ENCODE assay signal across 15 cellular contexts in genomic region chr14:97723834-97724770, GRCh38.
DNase-seq lines count a peak whose midpoint lies in the region; ATAC-seq and TF ChIP-seq lines count a peak whose summit lies in the region.
"Had no signal": no experiment of that assay in that cellular context is flagged by ENCODE, and none has a peak within 500 bp of the region (broad histone marks: within the 10 kb centered on the region; RNA-seq: fewer than 3 reads in every experiment).

No MANE protein-coding gene starts in this region.

- H3K9me3 Mint-ChIP-seq in activated naive CD4-positive, alpha-beta T cell treated with anti-CD3 and anti-CD28 coated beads, Interleukin-2, amount 50 U/mL, for 24 hours = no peaks in the 10 kb centered on the region
- peaks cover 2% of the 10 kb centered on the region for H3K9me3 Mint-ChIP-seq in neural progenitor cell

- no peaks in the 10 kb centered on the region for H4K20me1 ChIP-seq in neural progenitor cell (ENCODE audit: low read depth)

- H3K4me3 Mint-ChIP-seq in activated naive CD4-positive, alpha-beta T cell treated with anti-CD3 and anti-CD28 coated beads, Interleukin-2, amount 50 U/mL, for 24 hours = peak overlapping the region; percentile 93
- no peak overlapping the region for H3K4me3 Mint-ChIP-seq in neural progenitor cell
- H3K4me3 Mint-ChIP-seq: nephron had no signal

- no peaks in the 10 kb centered on the region for H3K79me2 ChIP-seq in neural progenitor cell (ENCODE audit: low read depth)

- H3K27ac ChIP-seq in Peyer's patch (peak overlapping the region; percentile 38 to 63 (median 48)), neural progenitor cell (no peak overlapping the region), caudate nucleus (ENCODE audit: low read depth, low read length) (no peak overlapping the region)
- H3K27ac ChIP-seq: dorsolateral prefrontal cortex had no signal

- H3F3A ChIP-seq in neural progenitor cell (ENCODE audit: low read depth) = no peaks in the 10 kb centered on the region

- TF ChIP-seq POLR2A in Peyer's patch (IDR thresholded peaks at IDR 0.05) = no peak

- H3K4me2 ChIP-seq in neural progenitor cell = no peak overlapping the region

- no peaks in the 10 kb centered on the region for H3K27me3 Mint-ChIP-seq in activated naive CD4-positive, alpha-beta T cell treated with anti-CD3 and anti-CD28 coated beads, Interleukin-2, amount 50 U/mL, for 24 hours
- H3K27me3 Mint-ChIP-seq in neural progenitor cell (ENCODE audit: insufficient read depth, low read depth) = no peaks in the 10 kb centered on the region

- no peaks in the 10 kb centered on the region for H3K27me3 ChIP-seq in Peyer's patch
- H3K27me3 ChIP-seq in neural progenitor cell = no peaks in the 10 kb centered on the region

- ATAC-seq in GM18868 (IDR thresholded peaks at IDR 0.05; ENCODE audit: unreplicated experiment) = no peak

- TF ChIP-seq CTCF in Peyer's patch (IDR thresholded peaks at IDR 0.05) (no peak), neural progenitor cell (IDR thresholded peaks at IDR 0.05) (no peak)

- DNase-seq in Daoy (ENCODE audit: low read depth) = peak; percentile 19
- no peak for DNase-seq in Peyer's patch
- no peak for DNase-seq in neural progenitor cell (ENCODE audit: low spot score)
- DNase-seq in caudate nucleus (lab: John Stamatoyannopoulos, UW) = no peak
- no peak for DNase-seq in NK-92 treated with Interleukin-12 subunit alpha and Interleukin-12 subunit beta, amount 100 ng/mL, for 24 hours (lab: John Stamatoyannopoulos, UW)
- no peak for DNase-seq in CD1c-positive myeloid dendritic cell (ENCODE audit: extremely low spot score)
- DNase-seq: DMS 273 treated with DMSO at 0.1 percent for 48 hours, dorsolateral prefrontal cortex, Karpas-422, kidney glomerular epithelial cell, NCI-H2029 treated with DMSO at 0.1 percent for 48 hours, T-helper 9 cell had no signal

- peak overlapping the region; percentile 76 for H2AFZ ChIP-seq in neural progenitor cell (replicated peaks)

- H3K36me3 ChIP-seq in Peyer's patch (no peaks in the 10 kb centered on the region), neural progenitor cell (no peaks in the 10 kb centered on the region)

- H3K27ac Mint-ChIP-seq in activated naive CD4-positive, alpha-beta T cell treated with anti-CD3 and anti-CD28 coated beads, Interleukin-2, amount 50 U/mL, for 24 hours = peak overlapping the region; percentile 98
- no peak overlapping the region for H3K27ac Mint-ChIP-seq in neural progenitor cell
- H3K27ac Mint-ChIP-seq: nephron had no signal

- H3K9ac ChIP-seq in neural progenitor cell = no peak overlapping the region

- H3K4me1 Mint-ChIP-seq in activated naive CD4-positive, alpha-beta T cell treated with anti-CD3 and anti-CD28 coated beads, Interleukin-2, amount 50 U/mL, for 24 hours = peaks cover 88% of the 10 kb centered on the region
- H3K4me1 Mint-ChIP-seq in neural progenitor cell = peaks cover 4% of the 10 kb centered on the region
- H3K4me1 Mint-ChIP-seq: nephron had no signal

- H3K9me3 ChIP-seq in Peyer's patch (no peaks in the 10 kb centered on the region), neural progenitor cell (ENCODE audit: low read depth) (no peaks in the 10 kb centered on the region)

- H3K36me3 Mint-ChIP-seq in activated naive CD4-positive, alpha-beta T cell treated with anti-CD3 and anti-CD28 coated beads, Interleukin-2, amount 50 U/mL, for 24 hours = no peaks in the 10 kb centered on the region
- no peaks in the 10 kb centered on the region for H3K36me3 Mint-ChIP-seq in neural progenitor cell

- H3K4me3 ChIP-seq in Peyer's patch (no peak overlapping the region), neural progenitor cell (no peak overlapping the region)
- H3K4me3 ChIP-seq: dorsolateral prefrontal cortex had no signal

- H3K4me1 ChIP-seq in Peyer's patch (no peaks in the 10 kb centered on the region), neural progenitor cell (no peaks in the 10 kb centered on the region)

Comparison
In these comparisons a context has a peak if more than half of its experiments do, and no peak if none do; other contexts are left out.
1. H3K27ac ChIP-seq: peak in Peyer's patch (4 of 4); none in neural progenitor cell (single experiment) and caudate nucleus (single experiment).